ENCODE assay signal across 8 cellular contexts in genomic region chr16:71230122-71230845, GRCh38. TPM values are rescaled to one million over a fixed set of nuclear protein-coding genes. Genes with fewer than 3 reads are reported as not detected.
DNase-seq lines count a peak whose midpoint lies in the region; ATAC-seq and TF ChIP-seq lines count a peak whose summit lies in the region.
"Had no signal": no experiment of that assay in that cellular context is flagged by ENCODE, and none has a peak within 500 bp of the region (broad histone marks: within the 10 kb centered on the region; RNA-seq: fewer than 3 reads in every experiment).

TSS of gene HYDIN (minus strand) at chr16:71230722. CDS start at chr16:71186895, 43,827 bp downstream.

- H3K27me3 ChIP-seq in GM23338 (ENCODE audit: insufficient read depth) (no peaks in the 10 kb centered on the region; the same call in 1 of the 2 replicates), upper lobe of left lung (no peaks in the 10 kb centered on the region)

- peak; percentile 99 for DNase-seq in GM23338 (ENCODE audit: low spot score)
- DNase-seq in NCI-H2171 (lab: John Stamatoyannopoulos, UW), result peak; percentile 91
- DNase-seq in T47D (ENCODE audit: low read depth in 1 of 2, low spot score in 1 of 2), result peak; percentile 67 to 86
- DNase-seq in left kidney (ENCODE audit: low read depth, low spot score), result peak; percentile 97
- DNase-seq in upper lobe of left lung, result peak; percentile 85 to 88
- no peak for DNase-seq in GM10266 (ENCODE audit: extremely low spot score)

- WGBS in upper lobe of left lung, 2 donors, result 12 to 27% methylated on average over 19 to 37 of the region's 38 CpGs

- TF ChIP-seq POLR2A in upper lobe of left lung (IDR thresholded peaks at IDR 0.05), result peak in 1 of 4 donors; percentile 15

- peaks cover 3% of the 10 kb centered on the region for H3K27me3 Mint-ChIP-seq in GM23338 (ENCODE audit: insufficient read depth, low read depth, poor library complexity)

- TF ChIP-seq EP300 in upper lobe of left lung (IDR thresholded peaks at IDR 0.05), result no peak

- H3K4me3 ChIP-seq in GM23338, result peak within 1 kb of the TSS; percentile 56
- H3K4me3 ChIP-seq in upper lobe of left lung, result peak within 1 kb of the TSS in 3 of 4 donors; percentile 36 to 43 (median 39)

- in situ Hi-C loops in T47D (cut with HindIII; ENCODE audit: low pct_unique_long_range_greater_than_20kb, low sequenced_read_pairs), result no loop called here

- no peaks in the 10 kb centered on the region for H3F3A ChIP-seq in GM23338 (replicated peaks; ENCODE audit: low read depth)

- H3K4me2 ChIP-seq in GM23338, result peak within 1 kb of the TSS; percentile 74

- no peaks in the 10 kb centered on the region for H3K79me2 ChIP-seq in GM23338 (replicated peaks; ENCODE audit: insufficient read depth)

- H3K36me3 ChIP-seq in GM23338 (ENCODE audit: insufficient read depth) (peaks cover 6% of the 10 kb centered on the region), upper lobe of left lung (no peaks in the 10 kb centered on the region)

- H3K9me3 ChIP-seq in upper lobe of left lung, result peaks cover 3 to 17% (median 7%) of the 10 kb centered on the region in 4 donors

- H3K4me1 ChIP-seq in GM23338 (ENCODE audit: insufficient read depth) (peaks cover 4% of the 10 kb centered on the region; the same call in 1 of the 2 replicates), upper lobe of left lung (no peaks in the 10 kb centered on the region)

- H3K36me3 Mint-ChIP-seq in GM23338 (ENCODE audit: low read depth), result peaks cover 33% of the 10 kb centered on the region

- peak within 1 kb of the TSS; percentile 94 for H3K4me3 Mint-ChIP-seq in GM23338

- no peaks in the 10 kb centered on the region for H4K20me1 ChIP-seq in GM23338 (replicated peaks; ENCODE audit: insufficient read depth)

- peak; percentile 100 for ATAC-seq in GM23338
- ATAC-seq in upper lobe of left lung (ENCODE audit: low FRiP score in 2 of 2), result peak; percentile 32 to 66
- ATAC-seq in GM21423 (IDR thresholded peaks at IDR 0.05; ENCODE audit: unreplicated experiment), result no peak
- ATAC-seq: naive thymus-derived CD8-positive, alpha-beta T cell had no signal

- TF ChIP-seq CTCF in GM23338 (conservative IDR thresholded peaks at IDR 0.05; ENCODE audit: low read depth in 2 of 2) (0 out of 4 replicates have a peak, but pooled peaks of 1 of the 2 experiments have one; percentile 2), upper lobe of left lung (IDR thresholded peaks at IDR 0.05) (no peak), GM10266 (IDR thresholded peaks at IDR 0.05; ENCODE audit: control insufficient read depth, insufficient read depth, low read depth, missing control alignments) (no peak)

- H3K27ac ChIP-seq in GM23338 (ENCODE audit: low read depth) (no peak within 1 kb of the TSS), upper lobe of left lung (no peak within 1 kb of the TSS)

- peaks cover 8% of the 10 kb centered on the region for H3K9me2 ChIP-seq in GM23338 (ENCODE audit: insufficient read depth)

- peak within 1 kb of the TSS; percentile 76; the same call in 1 of the 2 replicates for H3K27ac Mint-ChIP-seq in GM23338

- H3K4me1 Mint-ChIP-seq in GM23338, result peaks cover 4% of the 10 kb centered on the region; the same call in 1 of the 3 replicates

- H2AFZ ChIP-seq in GM23338, result peak within 1 kb of the TSS; percentile 97

- peaks cover 47% of the 10 kb centered on the region for H3K9me3 Mint-ChIP-seq in GM23338

TF ChIP-seq in GM23338, 12 proteins besides CTCF, POLR2A, EP300 and RAD21:
- no peak for TF ChIP-seq ZNF462 (CRISPR knock-in tag; IDR thresholded peaks at IDR 0.05)
- TF ChIP-seq POLR2AphosphoS5 (IDR thresholded peaks at IDR 0.05; ENCODE audit: low read depth), result no peak
- TF ChIP-seq CREB1 (CRISPR knock-in tag; IDR thresholded peaks at IDR 0.05; ENCODE audit: low read depth), result no peak
- no peak for TF ChIP-seq EZH2phosphoT487 (IDR thresholded peaks at IDR 0.05; ENCODE audit: unreplicated experiment)
- no peak for TF ChIP-seq ZNF331 (CRISPR knock-in tag; IDR thresholded peaks at IDR 0.05; ENCODE audit: low read depth)
- TF ChIP-seq NANOG (IDR thresholded peaks at IDR 0.05; ENCODE audit: borderline replicate concordance), result no peak
- no peak for TF ChIP-seq ZNF114 (CRISPR knock-in tag; IDR thresholded peaks at IDR 0.05)
- no peak for TF ChIP-seq ETS1 (IDR thresholded peaks at IDR 0.05)
TF ChIP-seq in GM23338: peak in this region for 0.

RNA-seq across cellular contexts. Expression of gene HYDIN, which starts in this region (rescaled TPM):
- 5.1 and 7.7 TPM in 2 replicates for total RNA-seq in GM23338 (2014; rRNA removed; shearing (Covaris generic))
- 1.8 and 3.1 TPM in 2 replicates for polyA plus RNA-seq in GM23338 (2016; fragmentation: Nextera tagmentation; extraction: Ambion mirVana)
- total RNA-seq in upper lobe of left lung, result 10 to 100 TPM in 4 of 6 donors, 1 to 10 TPM in 2; 1.6 to 62.0 (median 18.1) TPM
- total RNA-seq: naive thymus-derived CD8-positive, alpha-beta T cell had no signal
- polyA plus RNA-seq: naive thymus-derived CD8-positive, alpha-beta T cell had no signal
